Comparison of ENCODE assay signal across 8 cellular contexts in genomic region chr17:40341808-40342574, GRCh38. TPM values are rescaled to one million over a fixed set of nuclear protein-coding genes. Genes with fewer than 3 reads are reported as not detected.
A peak's percentile ranks its signal among the peaks of the same experiment; 100 is the strongest.
DNase-seq lines count a peak whose midpoint lies in the region; ATAC-seq and TF ChIP-seq lines count a peak whose summit lies in the region.

No MANE protein-coding gene starts in this region.

- H3K4me3 Mint-ChIP-seq in GM23338 (peak overlapping the region; percentile 76), endodermal cell (peak overlapping the region; percentile 72)

- CTCF ChIA-PET in AG04449 (lab: Yijun Ruan, JAX) (interaction anchor here (1.0 to 23.6 kb wide), 4 partner anchors 12 to 140 kb away, joined by 3 to 649 read pairs (median 42); partner anchors contain the start of gene RARA), GM10248 (lab: Yijun Ruan, JAX) (interaction anchor here (0.6 to 4.7 kb wide), 9 partner anchors 10 to 38 kb away, joined by 3 to 19 read pairs (median 3); no protein-coding TSS in a partner anchor)

- H3K27ac ChIP-seq in GM23338 (ENCODE audit: low read depth) = no peak overlapping the region
- peak overlapping the region; percentile 72; the same call in 1 of the 2 replicates for H3K27ac ChIP-seq in SK-N-MC
- peak overlapping the region; percentile 64 for H3K27ac ChIP-seq in endodermal cell (ENCODE audit: low read depth, low read length)
- H3K27ac ChIP-seq in mesendoderm (ENCODE audit: low read depth, low read length) = peak overlapping the region; percentile 46
- H3K27ac ChIP-seq in tibial nerve = peak overlapping the region; percentile 94 to 98 (median 96)

- no peaks in the 10 kb centered on the region; the same call in 2 of the 3 replicates for H3K36me3 Mint-ChIP-seq in GM23338 (ENCODE audit: low read depth)
- H3K36me3 Mint-ChIP-seq in endodermal cell (ENCODE audit: low read depth) = peaks cover 7% of the 10 kb centered on the region

- no peak overlapping the region for H2AK5ac ChIP-seq in mesendoderm (ENCODE audit: low read length)

- H4K5ac ChIP-seq in mesendoderm (ENCODE audit: low read length) = no peak overlapping the region

- no peak overlapping the region for H2BK120ac ChIP-seq in mesendoderm (ENCODE audit: low read depth, low read length)

- no peak for TF ChIP-seq CTCF in AG04449 (IDR thresholded peaks at IDR 0.05; ENCODE audit: insufficient read depth, low read length, missing control alignments)
- TF ChIP-seq CTCF in GM23338 (conservative IDR thresholded peaks at IDR 0.05; ENCODE audit: low read depth in 2 of 2) = peak in 1 of 2 experiments; percentile 27; a peak in 2 of 4 replicates
- no peak for TF ChIP-seq CTCF in endodermal cell (conservative IDR thresholded peaks at IDR 0.05)
- no peak for TF ChIP-seq CTCF in tibial nerve (IDR thresholded peaks at IDR 0.05)
- no peak for TF ChIP-seq CTCF in GM10248 (IDR thresholded peaks at IDR 0.05; ENCODE audit: control extremely low read depth, extremely low read depth, low read depth, missing control alignments)

- peaks cover 45% of the 10 kb centered on the region for H3K27me3 ChIP-seq in GM23338 (ENCODE audit: insufficient read depth)
- no peaks in the 10 kb centered on the region for H3K27me3 ChIP-seq in endodermal cell (ENCODE audit: control insufficient read depth, insufficient read depth, low read length, poor library complexity, severe bottlenecking)
- H3K27me3 ChIP-seq in mesendoderm (ENCODE audit: insufficient read depth, low read length, poor library complexity) = no peaks in the 10 kb centered on the region
- H3K27me3 ChIP-seq in tibial nerve = no peaks in the 10 kb centered on the region

- H3K27me3 Mint-ChIP-seq in GM23338 (ENCODE audit: insufficient read depth, low read depth, poor library complexity) = peaks cover 58% of the 10 kb centered on the region
- peaks cover 17% of the 10 kb centered on the region for H3K27me3 Mint-ChIP-seq in endodermal cell (ENCODE audit: insufficient read depth)

- H4K8ac ChIP-seq in mesendoderm (ENCODE audit: low read depth, low read length) = no peak overlapping the region

- peak in 1 of 2 donors; percentile 33 for TF ChIP-seq EP300 in tibial nerve (IDR thresholded peaks at IDR 0.05)

- H3K4ac ChIP-seq in mesendoderm (ENCODE audit: low read depth, low read length) = peak overlapping the region; percentile 57

- H3K9ac ChIP-seq in SK-N-MC (ENCODE audit: insufficient read length) = no peak overlapping the region
- peak overlapping the region; percentile 69 for H3K9ac ChIP-seq in endodermal cell (ENCODE audit: extremely low read depth, low read length, poor library complexity, severe bottlenecking)
- H3K9ac ChIP-seq in mesendoderm (ENCODE audit: low read length) = peak overlapping the region; percentile 89

- H3K36me3 ChIP-seq in GM23338 (ENCODE audit: insufficient read depth) (no peaks in the 10 kb centered on the region; the same call in 1 of the 2 replicates), SK-N-MC (ENCODE audit: insufficient read depth, low read length) (peaks cover 11% of the 10 kb centered on the region; the same call in 1 of the 2 replicates), endodermal cell (ENCODE audit: control insufficient read depth, insufficient read depth, low read length) (no peaks in the 10 kb centered on the region), mesendoderm (ENCODE audit: control insufficient read depth, insufficient read depth, low read length) (no peaks in the 10 kb centered on the region), tibial nerve (no peaks in the 10 kb centered on the region)

- H3K4me1 ChIP-seq in GM23338 (ENCODE audit: insufficient read depth) (peaks cover 47% of the 10 kb centered on the region), endodermal cell (ENCODE audit: control insufficient read depth, insufficient read depth, low read length) (peaks cover 21% of the 10 kb centered on the region), mesendoderm (ENCODE audit: control insufficient read depth, low read depth, low read length) (peaks cover 24% of the 10 kb centered on the region), tibial nerve (peaks cover 0 to 82% (median 59%) of the 10 kb centered on the region in 4 donors)

- DNase-seq in AG04449 (ENCODE audit: low read depth, low spot score) (no peak), GM23338 (ENCODE audit: low spot score) (peak; percentile 87), SK-N-MC (ENCODE audit: low read depth, low spot score) (no peak), endodermal cell (peak; percentile 96), mesendoderm (peak; percentile 89), tibial nerve (ENCODE audit: low spot score in 2 of 2) (peak; percentile 69 to 77), GM10248 (ENCODE audit: extremely low spot score) (no peak)

- peak overlapping the region; percentile 86 for H2BK5ac ChIP-seq in mesendoderm (ENCODE audit: low read length)

- H3K79me2 ChIP-seq in GM23338 (replicated peaks; ENCODE audit: insufficient read depth) (peaks cover 9% of the 10 kb centered on the region; the same call in 1 of the 2 replicates), mesendoderm (ENCODE audit: control insufficient read depth, insufficient read depth, low read length) (peaks cover 23% of the 10 kb centered on the region)

- H3K27ac Mint-ChIP-seq in GM23338 (no peak overlapping the region), endodermal cell (no peak overlapping the region)

- H3K18ac ChIP-seq in mesendoderm (ENCODE audit: low read length) = peak overlapping the region; percentile 84

- no peaks in the 10 kb centered on the region for H3K9me2 ChIP-seq in GM23338 (ENCODE audit: insufficient read depth)

- H2BK15ac ChIP-seq in mesendoderm (replicated peaks; ENCODE audit: low read depth) = no peak overlapping the region

- H3K4me3 ChIP-seq in AG04449 (ENCODE audit: low read depth, low read length) (peak overlapping the region; percentile 62), GM23338 (peak overlapping the region; percentile 92), SK-N-MC (peak overlapping the region; percentile 49), endodermal cell (ENCODE audit: low read length) (peak overlapping the region; percentile 85), mesendoderm (ENCODE audit: low read length) (peak overlapping the region; percentile 79), tibial nerve (peak overlapping the region; percentile 79 to 95 (median 84))

- 0 out of 2 replicates have a peak overlapping the region, but pooled peaks have one; percentile 74 for H2AFZ ChIP-seq in GM23338

- H4K20me1 ChIP-seq in GM23338 (replicated peaks; ENCODE audit: insufficient read depth) = peaks cover 25% of the 10 kb centered on the region

- H3K4me2 ChIP-seq in GM23338 (peak overlapping the region; percentile 99), mesendoderm (ENCODE audit: low read length) (peak overlapping the region; percentile 84)

- H3K9me3 Mint-ChIP-seq in GM23338 (no peaks in the 10 kb centered on the region), endodermal cell (no peaks in the 10 kb centered on the region)

- H3F3A ChIP-seq in GM23338 (replicated peaks; ENCODE audit: low read depth) = peaks cover 36% of the 10 kb centered on the region

- H3K9me3 ChIP-seq in SK-N-MC (ENCODE audit: low read depth, low read length) = no peaks in the 10 kb centered on the region
- H3K9me3 ChIP-seq in endodermal cell (ENCODE audit: control insufficient read depth, low read length) = no peaks in the 10 kb centered on the region
- no peaks in the 10 kb centered on the region for H3K9me3 ChIP-seq in tibial nerve

- H3K4me1 Mint-ChIP-seq in GM23338 (peaks cover 57% of the 10 kb centered on the region), endodermal cell (peaks cover 46% of the 10 kb centered on the region)

- peak in 1 of 2 donors; percentile 23 for TF ChIP-seq POLR2A in tibial nerve (IDR thresholded peaks at IDR 0.05)

- POLR2A ChIA-PET in AG04449 (lab: Yijun Ruan, JAX) (no interaction called here), GM10248 (lab: Yijun Ruan, JAX) (interaction anchor here (0.6 kb wide), 2 partner anchors 13 to 170 kb away, joined by 3 to 8 read pairs; no protein-coding TSS in a partner anchor)

- no peak overlapping the region for H3K23ac ChIP-seq in mesendoderm (ENCODE audit: low read length)

- ATAC-seq in GM23338 = peak; percentile 47
- ATAC-seq in GM21825 (IDR thresholded peaks at IDR 0.05; ENCODE audit: unreplicated experiment) = no peak

- WGBS in endodermal cell (ENCODE audit: insufficient coverage in 1 of 2, insufficient read length in 1 of 2), 2 experiments = 0% methylated on average over 3 to 56 of the region's 63 CpGs
- WGBS in mesendoderm (ENCODE audit: extremely low coverage, insufficient coverage, low lambda C conversion rate) = no CpG with 5 or more reads among the region's 63 CpGs
- 2% methylated on average over 24 to 44 of the region's 63 CpGs for WGBS in tibial nerve, 2 donors

- peak overlapping the region; percentile 97 for H3K56ac ChIP-seq in mesendoderm (ENCODE audit: low read length)

- H3K79me1 ChIP-seq in mesendoderm (ENCODE audit: low read length) = peaks cover 15% of the 10 kb centered on the region

TF ChIP-seq in GM23338, 12 proteins besides CTCF, POLR2A, EP300 and RAD21:
- TF ChIP-seq CREB1 (CRISPR knock-in tag; IDR thresholded peaks at IDR 0.05; ENCODE audit: low read depth) (no peak), POLR2AphosphoS5 (IDR thresholded peaks at IDR 0.05; ENCODE audit: low read depth) (peak; percentile 35)

RNA-seq across cellular contexts. Expression of gene GJD3, which starts 22.5 kb away (rescaled TPM):
- total RNA-seq in GM23338 (2014; rRNA removed; shearing (Covaris generic)) = 1.4 and 2.8 TPM in 2 replicates
- polyA plus RNA-seq in GM23338 (2016; fragmentation: Nextera tagmentation; extraction: Ambion mirVana) = not detected in 2 replicates
- total RNA-seq in endodermal cell (not detected), tibial nerve (not detected)
- not detected for polyA plus RNA-seq in endodermal cell (2013, experiment 1 of 2)
- not detected for polyA plus RNA-seq in endodermal cell (2013, experiment 2 of 2)
- not detected for polyA plus RNA-seq in mesendoderm (2013, experiment 1 of 2)
- polyA plus RNA-seq in mesendoderm (2013, experiment 2 of 2) = not detected

RNA-seq across cellular contexts. Expression of gene RARA, which starts 33.0 kb away (rescaled TPM):
- 15.9 and 17.8 TPM in 2 replicates for total RNA-seq in GM23338 (2014; rRNA removed; shearing (Covaris generic))
- 7.4 and 8.7 TPM in 2 replicates for polyA plus RNA-seq in GM23338 (2016; fragmentation: Nextera tagmentation; extraction: Ambion mirVana)
- total RNA-seq in endodermal cell = 10 to 100 TPM; 22.7 to 27.6 TPM
- polyA plus RNA-seq in endodermal cell (2013, experiment 1 of 2) = 51.2 TPM
- 49.4 TPM for polyA plus RNA-seq in endodermal cell (2013, experiment 2 of 2)
- polyA plus RNA-seq in mesendoderm (2013, experiment 1 of 2) = 30.6 TPM
- polyA plus RNA-seq in mesendoderm (2013, experiment 2 of 2) = 29.9 TPM
- total RNA-seq in tibial nerve = 10 to 100 TPM; 28.9 to 58.2 (median 46.4) TPM

RNA-seq across cellular contexts. Expression of gene CDC6, which starts 54.3 kb away (rescaled TPM):
- 75.5 and 79.9 TPM in 2 replicates for total RNA-seq in GM23338 (2014; rRNA removed; shearing (Covaris generic))
- polyA plus RNA-seq in GM23338 (2016; fragmentation: Nextera tagmentation; extraction: Ambion mirVana) = 40.6 and 46.2 TPM in 2 replicates
- total RNA-seq in endodermal cell (10 to 100 TPM; 88.4 to 95.4 TPM), tibial nerve (1 to 10 TPM in 1 of 4 donors, under 1 TPM in 3; 0.20 to 1.8 (median 0.43) TPM)
- polyA plus RNA-seq in endodermal cell (2013, experiment 1 of 2) = 37.8 TPM
- 33.8 TPM for polyA plus RNA-seq in endodermal cell (2013, experiment 2 of 2)
- 114 TPM for polyA plus RNA-seq in mesendoderm (2013, experiment 1 of 2)
- polyA plus RNA-seq in mesendoderm (2013, experiment 2 of 2) = 117 TPM

Comparison
In these comparisons a context has a peak if more than half of its experiments do, and no peak if none do; other contexts are left out.
1. DNase-seq: peak in GM23338 (single experiment), endodermal cell (single experiment), mesendoderm (single experiment) and tibial nerve (2 of 2); none in AG04449 (single experiment), SK-N-MC (single experiment) and GM10248 (single experiment).
2. RNA of gene CDC6, which starts 54.3 kb away (total RNA-seq): 88.4 to 95.4 TPM in endodermal cell and 75.5 to 79.9 TPM in GM23338; 0.20 to 1.8 TPM in tibial nerve; every median in the first group is over 10 times any median in the second.
3. Peak in every context shown above with its lines, with median percentiles within 50 percentile points of each other: H3K4me3 ChIP-seq.